1 cellular context compared by ENCODE assay signal in genomic region chr2:120470041-120470716, GRCh38.
TF ChIP-seq lines count a peak whose summit lies in the region.

No MANE protein-coding gene starts in this region.

TF ChIP-seq in HepG2, 621 proteins besides CTCF, POLR2A, EP300 and RAD21 (continued from another document and continues in another):
- TF ChIP-seq MTERF4 (CRISPR knock-in tag; IDR thresholded peaks at IDR 0.05) (no peak), ZNF180 (CRISPR knock-in tag; IDR thresholded peaks at IDR 0.05; ENCODE audit: borderline replicate concordance, low read depth) (no peak), HMGXB4 (CRISPR knock-in tag; IDR thresholded peaks at IDR 0.05; ENCODE audit: borderline replicate concordance in 1 of 2, low read depth in 1 of 2) (peak; percentile 44 to 56; a peak in 2 of 4 replicates), ZNF207 (IDR thresholded peaks at IDR 0.05; ENCODE audit: borderline replicate concordance) (no peak), ZSCAN21 (CRISPR knock-in tag; IDR thresholded peaks at IDR 0.05; ENCODE audit: borderline replicate concordance) (peak; percentile 59; the same call in 1 of the 2 replicates), ZNF549 (CRISPR knock-in tag; IDR thresholded peaks at IDR 0.05) (no peak), ZFP91 (CRISPR knock-in tag; IDR thresholded peaks at IDR 0.05; ENCODE audit: borderline replicate concordance) (peak; percentile 80; the same call in 1 of the 2 replicates), TFDP2 (CRISPR knock-in tag; IDR thresholded peaks at IDR 0.05) (no peak), HNRNPK (IDR thresholded peaks at IDR 0.05; ENCODE audit: low read depth, low read length, poor library complexity, severe bottlenecking) (no peak), HDAC1 (CRISPR knock-in tag; IDR thresholded peaks at IDR 0.05) (peak; percentile 95), CHD4 (IDR thresholded peaks at IDR 0.05; ENCODE audit: borderline replicate concordance, low read length) (0 out of 2 replicates have a peak, but pooled peaks have one; percentile 52), ZEB1 (IDR thresholded peaks at IDR 0.05; ENCODE audit: insufficient replicate concordance, low read depth) (peak; percentile 32), ZBTB10 (CRISPR knock-in tag; IDR thresholded peaks at IDR 0.05; ENCODE audit: borderline replicate concordance) (no peak; the same call in 1 of the 2 replicates), ZNF138 (CRISPR knock-in tag; IDR thresholded peaks at IDR 0.05; ENCODE audit: low read depth) (no peak), AHDC1 (CRISPR knock-in tag; IDR thresholded peaks at IDR 0.05; ENCODE audit: borderline replicate concordance) (peak; percentile 87), ZNF562 (CRISPR knock-in tag; IDR thresholded peaks at IDR 0.05; ENCODE audit: borderline replicate concordance) (no peak), ZFP41 (CRISPR knock-in tag; IDR thresholded peaks at IDR 0.05; ENCODE audit: borderline replicate concordance) (no peak), ZNF136 (CRISPR knock-in tag; IDR thresholded peaks at IDR 0.05; ENCODE audit: low read depth) (peak; percentile 65; the same call in 1 of the 2 replicates), KIAA2018 (CRISPR knock-in tag; IDR thresholded peaks at IDR 0.05; ENCODE audit: borderline replicate concordance) (no peak), HOMEZ (CRISPR knock-in tag; IDR thresholded peaks at IDR 0.05; ENCODE audit: low read depth) (peak; percentile 78), ZNF251 (CRISPR knock-in tag; IDR thresholded peaks at IDR 0.05) (no peak)
